ENCODE assay signal across 29 cellular contexts in the genomic region with DNA sequence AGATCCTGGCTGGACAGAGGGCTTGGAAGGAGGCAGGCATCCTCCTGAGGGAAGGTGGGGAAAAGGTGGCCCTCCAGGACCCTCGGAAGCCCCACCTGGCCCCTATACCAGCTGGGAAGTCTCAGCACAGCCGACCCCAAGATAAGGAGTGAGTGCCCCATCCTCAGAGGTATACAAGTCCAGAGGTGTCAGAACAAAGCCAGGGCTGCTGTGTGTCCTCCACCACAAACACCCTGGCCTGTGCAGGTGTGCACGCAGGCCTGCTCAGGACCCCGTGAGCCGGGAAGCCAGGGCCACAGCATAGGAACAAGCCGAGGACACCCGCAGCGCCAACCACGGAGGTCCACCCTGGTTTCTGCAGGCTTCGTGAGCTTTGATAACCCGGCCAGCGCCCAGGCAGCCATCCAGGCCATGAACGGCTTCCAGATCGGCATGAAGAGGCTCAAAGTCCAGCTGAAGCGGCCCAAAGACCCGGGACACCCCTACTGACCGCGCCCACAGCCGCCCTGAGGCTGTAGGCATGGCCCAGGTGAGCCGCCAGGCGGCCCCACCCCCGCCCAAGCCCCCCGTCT.
"Had no signal": no experiment of that assay in that cellular context is flagged by ENCODE, and none has a peak within 500 bp of the region (broad histone marks: within the 10 kb centered on the region; RNA-seq: fewer than 3 reads in every experiment).

No MANE protein-coding gene starts in this region.

- H3K4me1 ChIP-seq: adrenal gland, breast epithelium had no signal

- DNase-seq: activated CD4-positive, alpha-beta T cell treated with anti-CD3 and anti-CD28 coated beads for 48 hours; activated CD4-positive, alpha-beta T cell treated with anti-CD3 and anti-CD28 coated beads, Interleukin-2, amount 50 U/mL, for 4 hours; activated CD4-positive, CD25-positive, alpha-beta regulatory T cell treated with anti-CD3 and anti-CD28 coated beads, Interleukin-2, amount 50 U/mL, for 72 hours; activated CD8-positive, alpha-beta memory T cell treated with anti-CD3 and anti-CD28 coated beads, Interleukin-2, amount 50 U/mL, for 48 hours; activated CD8-positive, alpha-beta T cell treated with anti-CD3 and anti-CD28 coated beads, Interleukin-2, amount 10 ng/mL, durations not matched to agents 7 days and 5 days; activated naive CD4-positive, alpha-beta T cell treated with anti-CD3 and anti-CD28 coated beads, Interleukin-2, amount 50 U/mL, for 16 hours; activated naive CD8-positive, alpha-beta T cell treated with anti-CD3 and anti-CD28 coated beads, Interleukin-2, amount 10 ng/mL, durations not matched to agents 7 days and 5 days; activated T-cell treated with anti-CD3 and anti-CD28 coated beads, Interleukin-2, amount 50 U/mL, for 1 hour; adrenal gland; anterior cingulate cortex; caudate nucleus; KG1; NCI-H1092; NCI-H1417; NCI-H1930; NCI-H2107; NCI-H2171 treated with DMSO at 0.1 percent for 48 hours; NCI-H226; NCI-H510A; NCI-H526 treated with DMSO at 0.1 percent for 48 hours; NCI-H82; NK-92 treated with Interleukin-12 subunit alpha and Interleukin-12 subunit beta, amount 100 ng/mL, for 24 hours; OCI-M1; RPMI8226; SW 1271 had no signal

- ATAC-seq: activated CD8-positive, alpha-beta T cell treated with anti-CD3 and anti-CD28 coated beads, Interleukin-2, amount 10 ng/mL, durations not matched to agents 7 days and 5 days; Panc1; Right ventricle myocardium inferior had no signal

- H3K9me3 Mint-ChIP-seq: activated naive CD8-positive, alpha-beta T cell treated with anti-CD3 and anti-CD28 coated beads, Interleukin-2, amount 10 ng/mL, durations not matched to agents 7 days and 5 days had no signal

- H3K4me3 Mint-ChIP-seq: activated CD8-positive, alpha-beta T cell treated with anti-CD3 and anti-CD28 coated beads, Interleukin-2, amount 10 ng/mL, durations not matched to agents 7 days and 5 days; activated naive CD8-positive, alpha-beta T cell treated with anti-CD3 and anti-CD28 coated beads, Interleukin-2, amount 10 ng/mL, durations not matched to agents 7 days and 5 days had no signal

- H3K36me3 Mint-ChIP-seq: activated naive CD8-positive, alpha-beta T cell treated with anti-CD3 and anti-CD28 coated beads, Interleukin-2, amount 10 ng/mL, durations not matched to agents 7 days and 5 days had no signal

- H3K36me3 ChIP-seq: adrenal gland, breast epithelium had no signal

- H3K4me1 Mint-ChIP-seq: activated naive CD8-positive, alpha-beta T cell treated with anti-CD3 and anti-CD28 coated beads, Interleukin-2, amount 10 ng/mL, durations not matched to agents 7 days and 5 days had no signal

- H3K27ac Mint-ChIP-seq: activated CD8-positive, alpha-beta T cell treated with anti-CD3 and anti-CD28 coated beads, Interleukin-2, amount 10 ng/mL, durations not matched to agents 7 days and 5 days; activated naive CD8-positive, alpha-beta T cell treated with anti-CD3 and anti-CD28 coated beads, Interleukin-2, amount 10 ng/mL, durations not matched to agents 7 days and 5 days had no signal

- H3K9me3 ChIP-seq: adrenal gland, breast epithelium had no signal

- H3K4me3 ChIP-seq: adrenal gland, breast epithelium, SK-N-MC had no signal

- H3K27ac ChIP-seq: adrenal gland, breast epithelium, SK-N-MC had no signal
